26 cellular contexts compared by ENCODE assay signal in the genomic region with DNA sequence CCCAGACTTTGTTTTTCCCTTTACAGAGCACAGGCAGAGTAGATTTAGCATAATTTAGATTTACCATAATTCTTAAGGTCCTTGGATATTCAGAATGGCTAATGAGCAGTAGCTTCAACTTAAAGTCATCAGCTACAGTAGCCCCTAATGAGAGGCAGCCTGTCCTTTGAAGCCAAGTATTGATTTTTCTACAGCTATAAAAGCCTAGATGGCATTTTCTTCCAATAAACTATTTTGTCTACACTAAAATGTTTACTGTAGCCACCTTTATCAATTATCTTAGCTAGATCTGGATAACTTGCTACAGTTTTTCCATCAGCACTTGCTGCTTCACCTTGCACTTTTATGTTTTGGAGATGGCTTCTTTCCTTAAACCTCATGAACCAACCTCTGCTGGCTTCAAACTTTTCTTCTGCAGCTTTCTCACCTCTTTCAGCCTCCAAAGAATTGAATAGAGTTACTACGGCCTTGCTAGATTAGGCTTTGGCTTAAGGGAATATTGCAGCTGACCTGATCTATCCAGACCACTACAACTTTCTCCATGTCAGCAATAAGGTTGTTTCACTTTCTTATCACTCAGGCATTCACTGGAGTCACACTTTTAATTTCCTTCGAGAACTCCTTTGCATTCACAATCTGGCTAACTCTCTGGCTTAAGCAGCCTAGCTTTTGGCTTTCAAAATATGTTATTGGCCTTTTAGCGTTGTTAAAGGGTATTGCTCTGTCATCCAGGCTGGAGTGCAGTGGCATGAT. TPM values are rescaled to one million over a fixed set of nuclear protein-coding genes. Genes with fewer than 3 reads are reported as not detected.
DNase-seq lines count a peak whose midpoint lies in the region; ATAC-seq and TF ChIP-seq lines count a peak whose summit lies in the region.
"Had no signal": no experiment of that assay in that cellular context is flagged by ENCODE, and none has a peak within 500 bp of the region (broad histone marks: within the 10 kb centered on the region; RNA-seq: fewer than 3 reads in every experiment).

No MANE protein-coding gene starts in this region.

- no peaks in the 10 kb centered on the region for H3K27me3 Mint-ChIP-seq in activated CD8-positive, alpha-beta T cell treated with anti-CD3 and anti-CD28 coated beads for 36 hours
- H3K27me3 Mint-ChIP-seq in activated CD8-positive, alpha-beta T cell treated with anti-CD3 and anti-CD28 coated beads, Interleukin-2, amount 10 ng/mL, durations not matched to agents 7 days and 5 days (ENCODE audit: low read depth) = no peaks in the 10 kb centered on the region
- H3K27me3 Mint-ChIP-seq in CD8-positive, alpha-beta memory T cell = peaks cover 0 to 1% of the 10 kb centered on the region in 2 donors
- no peaks in the 10 kb centered on the region for H3K27me3 Mint-ChIP-seq in activated T-helper 1 cell treated with anti-CD3 and anti-CD28 coated beads, Interleukin-12 subunit alpha, Interleukin-12 subunit beta, Interleukin-2, Interleukin-4 antibody, amounts not matched to agents 30 ng/mL and 10 ng/mL and 1 ng/mL, durations not matched to agents 14 hours and 24 hours and 36 hours (ENCODE audit: insufficient read depth)
- no peaks in the 10 kb centered on the region for H3K27me3 Mint-ChIP-seq in memory B cell
- H3K27me3 Mint-ChIP-seq: dendritic cell treated with granulocyte-macrophage colony-stimulating factor and Interleukin-4, amounts not matched to agents 40 ng/mL and 50 ng/mL, for 4 days had no signal

- no peak for ATAC-seq in activated CD8-positive, alpha-beta T cell treated with anti-CD3 and anti-CD28 coated beads for 36 hours
- no peak for ATAC-seq in activated CD8-positive, alpha-beta T cell treated with anti-CD3 and anti-CD28 coated beads, Interleukin-2, amount 10 ng/mL, durations not matched to agents 7 days and 5 days
- ATAC-seq in memory B cell (ENCODE audit: low read depth) = no peak
- ATAC-seq: gastrocnemius medialis, GM23338, left lung had no signal

- H3K4me1 Mint-ChIP-seq in activated CD8-positive, alpha-beta T cell treated with anti-CD3 and anti-CD28 coated beads for 36 hours (ENCODE audit: low read depth) = peaks cover 68% of the 10 kb centered on the region
- H3K4me1 Mint-ChIP-seq in activated CD8-positive, alpha-beta T cell treated with anti-CD3 and anti-CD28 coated beads, Interleukin-2, amount 10 ng/mL, durations not matched to agents 7 days and 5 days (ENCODE audit: low read depth) = peaks cover 62% of the 10 kb centered on the region
- peaks cover 69 to 88% (median 83%) of the 10 kb centered on the region in 3 donors for H3K4me1 Mint-ChIP-seq in CD8-positive, alpha-beta memory T cell
- H3K4me1 Mint-ChIP-seq in activated T-helper 1 cell treated with anti-CD3 and anti-CD28 coated beads, Interleukin-12 subunit alpha, Interleukin-12 subunit beta, Interleukin-2, Interleukin-4 antibody, amounts not matched to agents 30 ng/mL and 10 ng/mL and 1 ng/mL, durations not matched to agents 14 hours and 24 hours and 36 hours (ENCODE audit: low read depth) = peaks cover 60% of the 10 kb centered on the region
- peaks cover 52% of the 10 kb centered on the region for H3K4me1 Mint-ChIP-seq in memory B cell

- no peak for TF ChIP-seq CTCF in activated CD8-positive, alpha-beta T cell treated with anti-CD3 and anti-CD28 coated beads for 36 hours (IDR thresholded peaks at IDR 0.05)

- H3K36me3 ChIP-seq in CD8-positive, alpha-beta memory T cell (ENCODE audit: insufficient read depth, low read length) = no peaks in the 10 kb centered on the region
- H3K36me3 ChIP-seq: gastrocnemius medialis, left lung had no signal

- DNase-seq in activated CD8-positive, alpha-beta T cell treated with anti-CD3 and anti-CD28 coated beads for 36 hours = no peak
- no peak for DNase-seq in activated CD8-positive, alpha-beta T cell treated with anti-CD3 and anti-CD28 coated beads, Interleukin-2, amount 10 ng/mL, durations not matched to agents 7 days and 5 days
- no peak for DNase-seq in CD8-positive, alpha-beta memory T cell
- DNase-seq in activated T-helper 1 cell treated with anti-CD3 and anti-CD28 coated beads, Interleukin-12 subunit alpha, Interleukin-12 subunit beta, Interleukin-2, Interleukin-4 antibody, amounts not matched to agents 30 ng/mL and 10 ng/mL and 1 ng/mL, durations not matched to agents 14 hours and 24 hours and 36 hours (ENCODE audit: low spot score) = no peak
- no peak for DNase-seq in memory B cell (ENCODE audit: low spot score in 2 of 2)
- no peak for DNase-seq in cerebellar cortex (ENCODE audit: low spot score)
- DNase-seq in glomerular visceral epithelial cell (ENCODE audit: extremely low spot score) = no peak
- no peak for DNase-seq in NCI-H2029 (lab: John Stamatoyannopoulos, UW)
- DNase-seq: activated CD4-positive, alpha-beta T cell treated with anti-CD3 and anti-CD28 coated beads for 4 hours; activated CD8-positive, alpha-beta memory T cell treated with anti-CD3 and anti-CD28 coated beads, Interleukin-2, amount 50 U/mL, for 4 hours; activated gamma-delta T cell; amygdala; gastrocnemius medialis; hippocampal formation; left lung; NCI-H1092 treated with DMSO at 0.1 percent for 48 hours; NCI-H2029 treated with DMSO at 0.1 percent for 48 hours; NCI-H226; NCI-H748 treated with DMSO at 0.1 percent for 48 hours; RPMI8226; stimulated activated CD4-positive, alpha-beta T cell treated with anti-CD3 and anti-CD28 coated beads, Interleukin-2, amount 100 ng/mL, for 48 hours had no signal

- intact Hi-C loops in activated CD8-positive, alpha-beta T cell treated with anti-CD3 and anti-CD28 coated beads for 36 hours (cut with micrococcal nuclease) = no loop called here
- intact Hi-C loops in activated T-helper 1 cell treated with anti-CD3 and anti-CD28 coated beads, Interleukin-12 subunit alpha, Interleukin-12 subunit beta, Interleukin-2, Interleukin-4 antibody, amounts not matched to agents 30 ng/mL and 10 ng/mL and 1 ng/mL, durations not matched to agents 14 hours and 24 hours and 36 hours (cut with micrococcal nuclease) = no loop called here

- CTCF ChIA-PET in activated CD8-positive, alpha-beta T cell treated with anti-CD3 and anti-CD28 coated beads for 36 hours (lab: Charles Lee) = interaction anchor here (1.4 to 1.8 kb wide), 2 partner anchors 11 to 19 kb away, joined by 4 to 6 read pairs; no protein-coding TSS in a partner anchor
- CTCF ChIA-PET in activated CD8-positive, alpha-beta T cell treated with anti-CD3 and anti-CD28 coated beads, Interleukin-2, amount 10 ng/mL, durations not matched to agents 7 days and 5 days (lab: Charles Lee) = interaction anchor here (0.9 to 1.5 kb wide), 3 partner anchors 8 to 19 kb away, joined by 3 to 7 read pairs (median 3); no protein-coding TSS in a partner anchor
- CTCF ChIA-PET in CD8-positive, alpha-beta memory T cell (lab: Charles Lee) = no interaction called here

- H3K27ac Mint-ChIP-seq in activated CD8-positive, alpha-beta T cell treated with anti-CD3 and anti-CD28 coated beads for 36 hours = peak overlapping the region; percentile 66
- H3K27ac Mint-ChIP-seq in activated CD8-positive, alpha-beta T cell treated with anti-CD3 and anti-CD28 coated beads, Interleukin-2, amount 10 ng/mL, durations not matched to agents 7 days and 5 days = no peak overlapping the region
- H3K27ac Mint-ChIP-seq in CD8-positive, alpha-beta memory T cell = peak overlapping the region in 4 of 8 donors; percentile 20 to 49 (median 43)
- H3K27ac Mint-ChIP-seq in activated T-helper 1 cell treated with anti-CD3 and anti-CD28 coated beads, Interleukin-12 subunit alpha, Interleukin-12 subunit beta, Interleukin-2, Interleukin-4 antibody, amounts not matched to agents 30 ng/mL and 10 ng/mL and 1 ng/mL, durations not matched to agents 14 hours and 24 hours and 36 hours = peak overlapping the region; percentile 31
- peak overlapping the region; percentile 60 for H3K27ac Mint-ChIP-seq in memory B cell
- H3K27ac Mint-ChIP-seq: dendritic cell treated with granulocyte-macrophage colony-stimulating factor and Interleukin-4, amounts not matched to agents 40 ng/mL and 50 ng/mL, for 4 days; GM23338; nephron; T-helper 1 cell treated with Interleukin-12 subunit alpha and Interleukin-12 subunit beta and Interleukin-4 antibody, amounts not matched to agents 30 μg/mL and 1 μg/mL, for 36 hours had no signal

- no peak overlapping the region for H3K4me3 ChIP-seq in CD8-positive, alpha-beta memory T cell (ENCODE audit: low read length)
- H3K4me3 ChIP-seq: gastrocnemius medialis, GM23338, left lung had no signal

- no peaks in the 10 kb centered on the region for H3K27me3 ChIP-seq in CD8-positive, alpha-beta memory T cell (ENCODE audit: insufficient read depth, low read length, poor library complexity, severe bottlenecking)
- H3K27me3 ChIP-seq: gastrocnemius medialis, left lung had no signal

- no peaks in the 10 kb centered on the region for H3K9me3 Mint-ChIP-seq in activated CD8-positive, alpha-beta T cell treated with anti-CD3 and anti-CD28 coated beads for 36 hours
- H3K9me3 Mint-ChIP-seq in activated CD8-positive, alpha-beta T cell treated with anti-CD3 and anti-CD28 coated beads, Interleukin-2, amount 10 ng/mL, durations not matched to agents 7 days and 5 days (ENCODE audit: insufficient read depth) = no peaks in the 10 kb centered on the region
- no peaks in the 10 kb centered on the region for H3K9me3 Mint-ChIP-seq in CD8-positive, alpha-beta memory T cell
- H3K9me3 Mint-ChIP-seq in activated T-helper 1 cell treated with anti-CD3 and anti-CD28 coated beads, Interleukin-12 subunit alpha, Interleukin-12 subunit beta, Interleukin-2, Interleukin-4 antibody, amounts not matched to agents 30 ng/mL and 10 ng/mL and 1 ng/mL, durations not matched to agents 14 hours and 24 hours and 36 hours = no peaks in the 10 kb centered on the region
- H3K9me3 Mint-ChIP-seq in memory B cell = no peaks in the 10 kb centered on the region
- H3K9me3 Mint-ChIP-seq: dendritic cell treated with granulocyte-macrophage colony-stimulating factor and Interleukin-4, amounts not matched to agents 40 ng/mL and 50 ng/mL, for 4 days; GM23338; stimulated activated effector memory CD8-positive, alpha-beta T cell treated with anti-CD3 and anti-CD28 coated beads, Interleukin-12 subunit alpha, Interleukin-12 subunit beta, amount 100 ng/mL, for 72 hours; T-helper 1 cell treated with Interleukin-12 subunit alpha and Interleukin-12 subunit beta and Interleukin-4 antibody, amounts not matched to agents 30 μg/mL and 1 μg/mL, for 36 hours had no signal

- H3K4me1 ChIP-seq in CD8-positive, alpha-beta memory T cell (ENCODE audit: insufficient read depth, low read length) = peaks cover 71% of the 10 kb centered on the region

- H3K4me3 Mint-ChIP-seq in activated CD8-positive, alpha-beta T cell treated with anti-CD3 and anti-CD28 coated beads for 36 hours = no peak overlapping the region
- no peak overlapping the region for H3K4me3 Mint-ChIP-seq in activated CD8-positive, alpha-beta T cell treated with anti-CD3 and anti-CD28 coated beads, Interleukin-2, amount 10 ng/mL, durations not matched to agents 7 days and 5 days
- peak overlapping the region in 6 of 7 donors; percentile 7 to 69 (median 42) for H3K4me3 Mint-ChIP-seq in CD8-positive, alpha-beta memory T cell
- no peak overlapping the region for H3K4me3 Mint-ChIP-seq in activated T-helper 1 cell treated with anti-CD3 and anti-CD28 coated beads, Interleukin-12 subunit alpha, Interleukin-12 subunit beta, Interleukin-2, Interleukin-4 antibody, amounts not matched to agents 30 ng/mL and 10 ng/mL and 1 ng/mL, durations not matched to agents 14 hours and 24 hours and 36 hours
- H3K4me3 Mint-ChIP-seq in memory B cell = no peak overlapping the region
- H3K4me3 Mint-ChIP-seq: dendritic cell treated with granulocyte-macrophage colony-stimulating factor and Interleukin-4, amounts not matched to agents 40 ng/mL and 50 ng/mL, for 4 days; GM23338; nephron; T-helper 1 cell treated with Interleukin-12 subunit alpha and Interleukin-12 subunit beta and Interleukin-4 antibody, amounts not matched to agents 30 μg/mL and 1 μg/mL, for 36 hours had no signal

- H3K36me3 Mint-ChIP-seq in activated CD8-positive, alpha-beta T cell treated with anti-CD3 and anti-CD28 coated beads for 36 hours (ENCODE audit: low read depth) = peaks cover 14% of the 10 kb centered on the region
- H3K36me3 Mint-ChIP-seq in activated CD8-positive, alpha-beta T cell treated with anti-CD3 and anti-CD28 coated beads, Interleukin-2, amount 10 ng/mL, durations not matched to agents 7 days and 5 days (ENCODE audit: low read depth) = peaks cover 5% of the 10 kb centered on the region
- peaks cover 0 to 4% (median 0%) of the 10 kb centered on the region in 3 donors for H3K36me3 Mint-ChIP-seq in CD8-positive, alpha-beta memory T cell
- peaks cover 4% of the 10 kb centered on the region for H3K36me3 Mint-ChIP-seq in activated T-helper 1 cell treated with anti-CD3 and anti-CD28 coated beads, Interleukin-12 subunit alpha, Interleukin-12 subunit beta, Interleukin-2, Interleukin-4 antibody, amounts not matched to agents 30 ng/mL and 10 ng/mL and 1 ng/mL, durations not matched to agents 14 hours and 24 hours and 36 hours (ENCODE audit: low read depth)
- H3K36me3 Mint-ChIP-seq in memory B cell = no peaks in the 10 kb centered on the region

- H3K9me3 ChIP-seq in CD8-positive, alpha-beta memory T cell (ENCODE audit: low read length) = no peaks in the 10 kb centered on the region
- H3K9me3 ChIP-seq: gastrocnemius medialis, left lung had no signal

- no peak overlapping the region for H3K27ac ChIP-seq in CD8-positive, alpha-beta memory T cell (ENCODE audit: low read depth, low read length)
- H3K27ac ChIP-seq: left lung had no signal

- POLR2A ChIA-PET in activated CD8-positive, alpha-beta T cell treated with anti-CD3 and anti-CD28 coated beads for 36 hours (lab: Charles Lee) = interaction anchor here (0.7 to 2.5 kb wide), 4 partner anchors 11 to 49 kb away, joined by 3 to 9 read pairs (median 5); no protein-coding TSS in a partner anchor
- POLR2A ChIA-PET in activated CD8-positive, alpha-beta T cell treated with anti-CD3 and anti-CD28 coated beads, Interleukin-2, amount 10 ng/mL, durations not matched to agents 7 days and 5 days (lab: Charles Lee) = interaction anchor here (0.8 kb wide), 1 partner anchor 11 kb away, joined by 3 read pairs; no protein-coding TSS in a partner anchor
- POLR2A ChIA-PET in CD8-positive, alpha-beta memory T cell (lab: Charles Lee) = no interaction called here

RNA-seq across cellular contexts. Expression of a gene that starts 26.6 kb away (rescaled TPM):
- 10 to 100 TPM; 94.3 to 99.6 TPM for total RNA-seq in activated CD8-positive, alpha-beta T cell treated with anti-CD3 and anti-CD28 coated beads for 36 hours
- 100 to 1,000 TPM; 102 to 108 TPM for total RNA-seq in activated CD8-positive, alpha-beta T cell treated with anti-CD3 and anti-CD28 coated beads, Interleukin-2, amount 10 ng/mL, durations not matched to agents 7 days and 5 days
- 100 to 1,000 TPM; 101 to 109 TPM for total RNA-seq in CD8-positive, alpha-beta memory T cell
- 35.3 TPM for polyA plus RNA-seq in CD8-positive, alpha-beta memory T cell
- total RNA-seq in activated T-helper 1 cell treated with anti-CD3 and anti-CD28 coated beads, Interleukin-12 subunit alpha, Interleukin-12 subunit beta, Interleukin-2, Interleukin-4 antibody, amounts not matched to agents 30 ng/mL and 10 ng/mL and 1 ng/mL, durations not matched to agents 14 hours and 24 hours and 36 hours = 122 and 129 TPM in 2 replicates

Comparison
In these comparisons a context has a peak if more than half of its experiments do, and no peak if none do; other contexts are left out.
1. H3K4me3 Mint-ChIP-seq: peak in CD8-positive, alpha-beta memory T cell (6 of 7); none in activated CD8-positive, alpha-beta T cell treated with anti-CD3 and anti-CD28 coated beads for 36 hours (single experiment), activated CD8-positive, alpha-beta T cell treated with anti-CD3 and anti-CD28 coated beads, Interleukin-2, amount 10 ng/mL, durations not matched to agents 7 days and 5 days (single experiment), activated T-helper 1 cell treated with anti-CD3 and anti-CD28 coated beads, Interleukin-12 subunit alpha, Interleukin-12 subunit beta, Interleukin-2, Interleukin-4 antibody, amounts not matched to agents 30 ng/mL and 10 ng/mL and 1 ng/mL, durations not matched to agents 14 hours and 24 hours and 36 hours (single experiment) and memory B cell (single experiment).